8 cellular contexts compared by ENCODE assay signal in genomic region chr20:38747495-38748096, GRCh38. TPM values are rescaled to one million over a fixed set of nuclear protein-coding genes. Genes with fewer than 3 reads are reported as not detected.
DNase-seq lines count a peak whose midpoint lies in the region; ATAC-seq, FAIRE-seq and TF ChIP-seq lines count a peak whose summit lies in the region.

No MANE protein-coding gene starts in this region.

- TF ChIP-seq POLR2A in ovary (IDR thresholded peaks at IDR 0.05) = no peak

- 4 to 7% (median 5%) methylated on average over 39 of the region's 39 CpGs for whole genome bisulfite sequencing in ovary, 3 donors

- TF ChIP-seq CTCF in DND-41 (IDR thresholded peaks at IDR 0.05; ENCODE audit: borderline replicate concordance, extremely low read depth, low read length, poor library complexity, severe bottlenecking) (no peak), ovary (IDR thresholded peaks at IDR 0.05) (no peak)

- no peak for FAIRE-seq in frontal cortex (lab: Jason Lieb, UNC)

- no peaks in the 10 kb centered on the region for H3K9me3 ChIP-seq in DND-41 (ENCODE audit: insufficient read depth, low read length, severe bottlenecking)
- H3K9me3 ChIP-seq in MG63 = no peaks in the 10 kb centered on the region
- H3K9me3 ChIP-seq in effector memory CD4-positive, alpha-beta T cell (ENCODE audit: control insufficient read depth, low read length) = no peaks in the 10 kb centered on the region
- no peaks in the 10 kb centered on the region for H3K9me3 ChIP-seq in ovary

- peak overlapping the region; percentile 82 for H3K9ac ChIP-seq in DND-41 (ENCODE audit: low read depth, low read length)

- no peak for ATAC-seq in DND-41 (ENCODE audit: insufficient read depth, low read depth)
- ATAC-seq in HG02884 (IDR thresholded peaks at IDR 0.05; ENCODE audit: unreplicated experiment) = no peak

- H3K4me1 ChIP-seq in DND-41 (ENCODE audit: insufficient read depth, low read length) (peaks cover 30% of the 10 kb centered on the region), ovary (ENCODE audit: insufficient read depth) (peaks cover 5% of the 10 kb centered on the region)
- peaks cover 13% of the 10 kb centered on the region for H3K4me1 ChIP-seq in effector memory CD4-positive, alpha-beta T cell (ENCODE audit: control insufficient read depth, insufficient read depth, low read length, poor library complexity, severe bottlenecking)

- DNase-seq in DND-41 (no peak), MG63 (no peak), ovary (peak; percentile 33 to 53 (median 47)), SHP77 treated with DMSO at 0.1 percent for 48 hours (lab: John Stamatoyannopoulos, UW) (no peak), frontal cortex (ENCODE audit: low spot score in 2 of 2) (no peak), cortex of kidney (lab: John Stamatoyannopoulos, UW) (no peak)
- no peak for DNase-seq in effector memory CD4-positive, alpha-beta T cell

- no peak for TF ChIP-seq EP300 in ovary (IDR thresholded peaks at IDR 0.05)

- no peaks in the 10 kb centered on the region for H4K20me1 ChIP-seq in DND-41 (ENCODE audit: insufficient read depth, low read length)

- H3K27me3 ChIP-seq in DND-41 (ENCODE audit: insufficient read depth, low read length, poor library complexity) (peaks cover 1% of the 10 kb centered on the region), MG63 (peaks cover under 1% of the 10 kb centered on the region; the same call in 1 of the 2 replicates), ovary (no peaks in the 10 kb centered on the region)
- H3K27me3 ChIP-seq in effector memory CD4-positive, alpha-beta T cell (replicated peaks; ENCODE audit: control insufficient read depth, insufficient read depth, low read length, poor library complexity, severe bottlenecking) = no peaks in the 10 kb centered on the region

- H3K36me3 ChIP-seq in DND-41 (ENCODE audit: insufficient read depth, low read length) (peaks cover 23% of the 10 kb centered on the region), MG63 (peaks cover 5% of the 10 kb centered on the region; the same call in 1 of the 2 replicates), ovary (no peaks in the 10 kb centered on the region)
- peaks cover 7% of the 10 kb centered on the region for H3K36me3 ChIP-seq in effector memory CD4-positive, alpha-beta T cell (ENCODE audit: control insufficient read depth, insufficient read depth, low read length)

- H2AFZ ChIP-seq in DND-41 (ENCODE audit: low read depth, low read length) = peak overlapping the region; percentile 99

- peaks cover 24% of the 10 kb centered on the region for H3K79me2 ChIP-seq in DND-41 (ENCODE audit: insufficient read depth, low read length)

- H3K27ac ChIP-seq in DND-41 (ENCODE audit: low read length) = peak overlapping the region; percentile 68
- H3K27ac ChIP-seq in effector memory CD4-positive, alpha-beta T cell (ENCODE audit: insufficient read depth, low read length, poor library complexity, severe bottlenecking) = peak overlapping the region; percentile 93
- H3K27ac ChIP-seq in ovary = peak overlapping the region in 1 of 2 donors; percentile 96

- peak overlapping the region in 1 of 2 experiments; percentile 82; a peak in 2 of 4 replicates for H3K4me3 ChIP-seq in DND-41 (ENCODE audit: low read depth in 1 of 2, low read length in 2 of 2)
- H3K4me3 ChIP-seq in MG63 = peak overlapping the region; percentile 70
- peak overlapping the region; percentile 90 for H3K4me3 ChIP-seq in effector memory CD4-positive, alpha-beta T cell (ENCODE audit: insufficient read depth, low read depth, low read length, poor library complexity, severe bottlenecking)
- peak overlapping the region; percentile 90 for H3K4me3 ChIP-seq in ovary

- peak overlapping the region; percentile 85 for H3K4me2 ChIP-seq in DND-41 (ENCODE audit: insufficient read depth, low read length)

- intact Hi-C loops in ovary (cut with DNase I) = loop anchor here in 1 of 4 donors (10.0 kb wide), 1 partner anchor 1947 kb away; no protein-coding TSS in a partner anchor

RNA-seq across cellular contexts. Expression of gene ACTR5, which starts 0.7 kb away (rescaled TPM):
- 9.8 and 16.4 TPM in 2 replicates for total RNA-seq in MG63 (2014; rRNA removed; shearing (Covaris generic); ENCODE audit: low replicate concordance)
- 10 to 100 TPM in 4 of 7 donors, 1 to 10 TPM in 3; 6.2 to 12.3 (median 10.6) TPM for total RNA-seq in ovary
- 1 to 10 TPM; 6.8 to 7.1 TPM for polyA plus RNA-seq in ovary
- total RNA-seq in frontal cortex = 9.8 TPM

RNA-seq across cellular contexts. Expression of gene SLC32A1, which starts 23.3 kb away (rescaled TPM):
- total RNA-seq in MG63 (2014; rRNA removed; shearing (Covaris generic); ENCODE audit: low replicate concordance) = not detected in 2 replicates
- not detected for total RNA-seq in ovary
- polyA plus RNA-seq in ovary = not detected
- total RNA-seq in frontal cortex = 7.7 TPM

RNA-seq across cellular contexts. Expression of gene PPP1R16B, which starts 57.9 kb away (rescaled TPM):
- total RNA-seq in MG63 (2014; rRNA removed; shearing (Covaris generic); ENCODE audit: low replicate concordance) = not detected in 2 replicates
- total RNA-seq in ovary (10 to 100 TPM in 1 of 7 donors, 1 to 10 TPM in 4, under 1 TPM in 2; 0.92 to 56.4 (median 2.9) TPM), frontal cortex (10.6 TPM)
- 10 to 100 TPM in 1 of 2 donors, 1 to 10 TPM in 1; 2.5 to 11.2 TPM for polyA plus RNA-seq in ovary

Comparison
In these comparisons a context has a peak if more than half of its experiments do, and no peak if none do; other contexts are left out.
1. DNase-seq: peak in ovary (5 of 5); none in DND-41 (single experiment), MG63 (single experiment), effector memory CD4-positive, alpha-beta T cell (0 of 3), SHP77 treated with DMSO at 0.1 percent for 48 hours (single experiment), frontal cortex (0 of 2) and cortex of kidney (single experiment).